In genomic region chr7:44791278-44792219, GRCh38 we compare ENCODE assay signal across 16 cellular contexts. TPM values are rescaled to one million over a fixed set of nuclear protein-coding genes. Genes with fewer than 3 reads are reported as not detected.
DNase-seq lines count a peak whose midpoint lies in the region; ATAC-seq, FAIRE-seq and TF ChIP-seq lines count a peak whose summit lies in the region.
"Had no signal": no experiment of that assay in that cellular context is flagged by ENCODE, and none has a peak within 500 bp of the region (broad histone marks: within the 10 kb centered on the region; RNA-seq: fewer than 3 reads in every experiment).

No MANE protein-coding gene starts in this region.

- no peak overlapping the region for H3K27ac Mint-ChIP-seq in endodermal cell
- H3K27ac Mint-ChIP-seq: activated CD8-positive, alpha-beta memory T cell treated with anti-CD3 and anti-CD28 coated beads, Interleukin-2, amount 10 ng/mL, durations not matched to agents 7 days and 5 days; activated naive CD8-positive, alpha-beta T cell treated with anti-CD3 and anti-CD28 coated beads, Interleukin-2, amount 10 ng/mL, durations not matched to agents 7 days and 5 days had no signal

- no peaks in the 10 kb centered on the region for H3K36me3 Mint-ChIP-seq in endodermal cell (ENCODE audit: low read depth)
- H3K36me3 Mint-ChIP-seq: activated CD8-positive, alpha-beta memory T cell treated with anti-CD3 and anti-CD28 coated beads, Interleukin-2, amount 10 ng/mL, durations not matched to agents 7 days and 5 days; activated naive CD8-positive, alpha-beta T cell treated with anti-CD3 and anti-CD28 coated beads, Interleukin-2, amount 10 ng/mL, durations not matched to agents 7 days and 5 days had no signal

- WGBS in adrenal gland, 4 donors = 85 to 93% (median 88%) methylated on average over 8 of the region's 8 CpGs
- 81 to 90% methylated on average over 4 to 8 of the region's 8 CpGs for WGBS in endodermal cell (ENCODE audit: insufficient coverage in 1 of 2, insufficient read length in 1 of 2), 2 experiments

- ATAC-seq in RWPE2 (ENCODE audit: low read depth) = 0 out of 3 replicates have a peak, but pooled peaks have one; percentile 12
- ATAC-seq: activated CD8-positive, alpha-beta memory T cell treated with anti-CD3 and anti-CD28 coated beads, Interleukin-2, amount 10 ng/mL, durations not matched to agents 7 days and 5 days had no signal

- H3K4me3 ChIP-seq in RWPE2 (ENCODE audit: severe bottlenecking) (no peak overlapping the region), fibroblast of lung (replicated peaks in 1 of 4; ENCODE audit: control extremely low read depth in 1 of 4, insufficient read depth in 1 of 4, low read depth in 3 of 4, low read length in 4 of 4) (no peak overlapping the region), OCI-LY7 (ENCODE audit: low read depth, low read length, poor library complexity, severe bottlenecking) (no peak overlapping the region), adrenal gland (no peak overlapping the region), endodermal cell (ENCODE audit: low read length) (no peak overlapping the region)
- H3K4me3 ChIP-seq: HAP-1, prostate gland had no signal

- no peak overlapping the region for H3K4me3 Mint-ChIP-seq in endodermal cell
- H3K4me3 Mint-ChIP-seq: activated CD8-positive, alpha-beta memory T cell treated with anti-CD3 and anti-CD28 coated beads, Interleukin-2, amount 10 ng/mL, durations not matched to agents 7 days and 5 days; activated naive CD8-positive, alpha-beta T cell treated with anti-CD3 and anti-CD28 coated beads, Interleukin-2, amount 10 ng/mL, durations not matched to agents 7 days and 5 days had no signal

- H3K27me3 Mint-ChIP-seq in endodermal cell (ENCODE audit: insufficient read depth) = no peaks in the 10 kb centered on the region
- H3K27me3 Mint-ChIP-seq: activated CD8-positive, alpha-beta memory T cell treated with anti-CD3 and anti-CD28 coated beads, Interleukin-2, amount 10 ng/mL, durations not matched to agents 7 days and 5 days; activated naive CD8-positive, alpha-beta T cell treated with anti-CD3 and anti-CD28 coated beads, Interleukin-2, amount 10 ng/mL, durations not matched to agents 7 days and 5 days had no signal

- CTCF ChIA-PET in OCI-LY7 (lab: Charles Lee; ENCODE audit: unreplicated experiment) = no interaction called here

- FAIRE-seq in G401.6 (lab: Jason Lieb, UNC) = peak; percentile 37
- FAIRE-seq: D721Med, GM19239 had no signal

- H3K4me1 ChIP-seq in RWPE2 (ENCODE audit: insufficient read depth, poor library complexity, severe bottlenecking) (no peaks in the 10 kb centered on the region), fibroblast of lung (ENCODE audit: control insufficient read depth, extremely low read depth, insufficient read depth, low read length) (peaks cover 3% of the 10 kb centered on the region), OCI-LY7 (ENCODE audit: insufficient read depth, low read length, poor library complexity, severe bottlenecking) (peaks cover 12% of the 10 kb centered on the region), adrenal gland (replicated peaks in 1 of 2) (peaks cover 0 to 5% of the 10 kb centered on the region in 2 donors), endodermal cell (ENCODE audit: control insufficient read depth, insufficient read depth, low read length) (no peaks in the 10 kb centered on the region)
- H3K4me1 ChIP-seq: HAP-1, prostate gland had no signal

- H3K9me3 ChIP-seq in RWPE2 (ENCODE audit: severe bottlenecking) (no peaks in the 10 kb centered on the region), fibroblast of lung (ENCODE audit: control insufficient read depth, insufficient read depth, low read depth, low read length) (no peaks in the 10 kb centered on the region), OCI-LY7 (ENCODE audit: low read length) (no peaks in the 10 kb centered on the region), adrenal gland (replicated peaks in 1 of 3) (no peaks in the 10 kb centered on the region), endodermal cell (ENCODE audit: control insufficient read depth, low read length) (no peaks in the 10 kb centered on the region)
- H3K9me3 ChIP-seq: HAP-1, prostate gland had no signal

- TF ChIP-seq POLR2A in adrenal gland (IDR thresholded peaks at IDR 0.05) = no peak

- intact Hi-C loops in OCI-LY7 (cut with micrococcal nuclease; ENCODE audit: unreplicated experiment) = no loop called here
- intact Hi-C loops in adrenal gland (cut with DNase I) = no loop called here

- no TSS peak for BruUV-seq in OCI-LY7 (replicated peaks; lab: Mats Ljungman, UMichigan)

- H3K9me2 ChIP-seq in OCI-LY7 (ENCODE audit: insufficient read depth, low read length) = no peaks in the 10 kb centered on the region

- H3K27me3 ChIP-seq in RWPE2 (ENCODE audit: insufficient read depth, poor library complexity, severe bottlenecking) = no peaks in the 10 kb centered on the region
- no peaks in the 10 kb centered on the region for H3K27me3 ChIP-seq in fibroblast of lung (ENCODE audit: control insufficient read depth, insufficient read depth, low read length)
- H3K27me3 ChIP-seq in adrenal gland = no peaks in the 10 kb centered on the region
- no peaks in the 10 kb centered on the region for H3K27me3 ChIP-seq in endodermal cell (ENCODE audit: control insufficient read depth, insufficient read depth, low read length, poor library complexity, severe bottlenecking)

- no peak overlapping the region for H3K9ac ChIP-seq in fibroblast of lung (ENCODE audit: insufficient read depth, low read length)
- H3K9ac ChIP-seq in endodermal cell (ENCODE audit: extremely low read depth, low read length, poor library complexity, severe bottlenecking) = no peak overlapping the region

- H2AFZ ChIP-seq in fibroblast of lung (ENCODE audit: low read length) = no peak overlapping the region
- no peak overlapping the region for H2AFZ ChIP-seq in OCI-LY7 (ENCODE audit: low read length)

- POLR2A ChIA-PET in OCI-LY7 (lab: Charles Lee) = interaction anchor here (0.6 to 1.2 kb wide), 2 partner anchors 17 to 18 kb away, joined by 3 read pairs; no protein-coding TSS in a partner anchor

- TF ChIP-seq CTCF in RWPE2 (IDR thresholded peaks at IDR 0.05; ENCODE audit: poor library complexity, severe bottlenecking) (no peak), fibroblast of lung (conservative IDR thresholded peaks at IDR 0.05 in 1 of 2, IDR thresholded peaks at IDR 0.05 in 1 of 2; ENCODE audit: low read depth in 1 of 2, low read length in 2 of 2) (peak in 1 of 2 donors; percentile 40), OCI-LY7 (conservative IDR thresholded peaks at IDR 0.05; ENCODE audit: low read length) (no peak), adrenal gland (IDR thresholded peaks at IDR 0.05) (no peak), endodermal cell (conservative IDR thresholded peaks at IDR 0.05) (no peak)

- H3K9me3 Mint-ChIP-seq in endodermal cell = no peaks in the 10 kb centered on the region
- H3K9me3 Mint-ChIP-seq: activated naive CD8-positive, alpha-beta T cell treated with anti-CD3 and anti-CD28 coated beads, Interleukin-2, amount 10 ng/mL, durations not matched to agents 7 days and 5 days had no signal

- no peak overlapping the region for H3K27ac ChIP-seq in RWPE2 (ENCODE audit: poor library complexity, severe bottlenecking)
- H3K27ac ChIP-seq in fibroblast of lung (ENCODE audit: insufficient read depth, low read length) = no peak overlapping the region
- H3K27ac ChIP-seq in OCI-LY7 (ENCODE audit: low read depth, low read length, poor library complexity, severe bottlenecking) = no peak overlapping the region
- no peak overlapping the region for H3K27ac ChIP-seq in adrenal gland
- no peak overlapping the region for H3K27ac ChIP-seq in endodermal cell (ENCODE audit: low read depth, low read length)
- H3K27ac ChIP-seq: prostate gland had no signal

- H3K4me1 Mint-ChIP-seq in endodermal cell = no peaks in the 10 kb centered on the region

- H3K4me2 ChIP-seq in fibroblast of lung (ENCODE audit: extremely low read depth, insufficient read depth, low read length) (no peak overlapping the region), OCI-LY7 (ENCODE audit: low read length) (no peak overlapping the region)

- peaks cover 4% of the 10 kb centered on the region for H3K79me2 ChIP-seq in fibroblast of lung (ENCODE audit: control insufficient read depth, insufficient read depth, low read length)
- peaks cover 9% of the 10 kb centered on the region for H3K79me2 ChIP-seq in OCI-LY7 (ENCODE audit: insufficient read depth, low read depth, low read length)

- DNase-seq in RWPE2 (ENCODE audit: low spot score) (no peak), fibroblast of lung (ENCODE audit: low read depth in 2 of 2) (peak; percentile 56 to 62), renal cortical epithelial cell (ENCODE audit: low read depth) (peak; percentile 55), OCI-LY7 (ENCODE audit: low spot score) (no peak), hypothalamus (lab: John Stamatoyannopoulos, UW) (no peak), adrenal gland (no peak), endodermal cell (no peak)
- DNase-seq: activated CD8-positive, alpha-beta memory T cell treated with anti-CD3 and anti-CD28 coated beads, Interleukin-2, amount 10 ng/mL, durations not matched to agents 7 days and 5 days; activated naive CD8-positive, alpha-beta T cell treated with anti-CD3 and anti-CD28 coated beads, Interleukin-2, amount 10 ng/mL, durations not matched to agents 7 days and 5 days; mammary epithelial cell; NCI-H2029 treated with DMSO at 0.1 percent for 48 hours had no signal

- H3K36me3 ChIP-seq in RWPE2 (ENCODE audit: low read depth) (no peaks in the 10 kb centered on the region), fibroblast of lung (ENCODE audit: control insufficient read depth, insufficient read depth, low read length) (no peaks in the 10 kb centered on the region), OCI-LY7 (ENCODE audit: insufficient read depth, low read length) (no peaks in the 10 kb centered on the region), adrenal gland (replicated peaks in 1 of 2) (no peaks in the 10 kb centered on the region), endodermal cell (ENCODE audit: control insufficient read depth, insufficient read depth, low read length) (no peaks in the 10 kb centered on the region)
- H3K36me3 ChIP-seq: prostate gland had no signal

- H4K20me1 ChIP-seq in fibroblast of lung (ENCODE audit: control insufficient read depth, extremely low read depth, insufficient read depth, low read length) = no peaks in the 10 kb centered on the region
- no peaks in the 10 kb centered on the region for H4K20me1 ChIP-seq in OCI-LY7 (ENCODE audit: insufficient read depth, low read length)

RNA-seq across cellular contexts. Expression of gene PPIA, which starts 4.9 kb away (rescaled TPM):
- 940 and 1,161 TPM in 2 replicates for total RNA-seq in fibroblast of lung
- polyA plus RNA-seq in fibroblast of lung = 7,057 and 8,825 TPM in 2 replicates
- 2,753 and 3,748 TPM in 2 replicates for polyA plus RNA-seq in fibroblast of lung (2012)
- polyA minus RNA-seq in fibroblast of lung (ENCODE audit: low replicate concordance) = 787 and 804 TPM in 2 replicates
- total RNA-seq in renal cortical epithelial cell = 2,537 and 3,633 TPM in 2 replicates
- total RNA-seq in OCI-LY7 (2014; rRNA removed; shearing (Covaris generic)) = 2,827 and 2,935 TPM in 2 replicates
- 2,267 and 2,573 TPM in 2 replicates for total RNA-seq in OCI-LY7 (2022)
- 1,000 to 10,000 TPM in 4 of 8 donors, 100 to 1,000 TPM in 4; 589 to 1,729 (median 1,078) TPM for total RNA-seq in adrenal gland
- 1,000 to 10,000 TPM; 1,388 to 3,672 (median 3,342) TPM for polyA plus RNA-seq in adrenal gland
- 1,000 to 10,000 TPM; 1,857 to 1,899 TPM for total RNA-seq in endodermal cell
- polyA plus RNA-seq in endodermal cell (2013, experiment 1 of 2) = 2,447 TPM
- 2,352 TPM for polyA plus RNA-seq in endodermal cell (2013, experiment 2 of 2)

RNA-seq across cellular contexts. Expression of gene ZMIZ2, which starts 42.9 kb away (rescaled TPM):
- 5.1 and 9.1 TPM in 2 replicates for total RNA-seq in fibroblast of lung
- polyA plus RNA-seq in fibroblast of lung = 3.9 and 5.5 TPM in 2 replicates
- polyA plus RNA-seq in fibroblast of lung (2012) = 21.8 and 26.6 TPM in 2 replicates
- 27.3 and 39.5 TPM in 2 replicates for polyA minus RNA-seq in fibroblast of lung (ENCODE audit: low replicate concordance)
- total RNA-seq in renal cortical epithelial cell = 7.5 and 22.7 TPM in 2 replicates
- total RNA-seq in OCI-LY7 (2014; rRNA removed; shearing (Covaris generic)) = 17.2 and 18.0 TPM in 2 replicates
- 79.7 and 91.7 TPM in 2 replicates for total RNA-seq in OCI-LY7 (2022)
- total RNA-seq in adrenal gland = 100 to 1,000 TPM in 1 of 8 donors, 10 to 100 TPM in 7; 19.2 to 116 (median 53.7) TPM
- 100 to 1,000 TPM in 1 of 3 donors, 10 to 100 TPM in 2; 33.3 to 280 (median 96.3) TPM for polyA plus RNA-seq in adrenal gland
- total RNA-seq in endodermal cell = 10 to 100 TPM; 85.6 to 98.2 TPM
- 92.0 TPM for polyA plus RNA-seq in endodermal cell (2013, experiment 1 of 2)
- polyA plus RNA-seq in endodermal cell (2013, experiment 2 of 2) = 76.1 TPM

RNA-seq across cellular contexts. Expression of gene H2AZ2, which starts 56.3 kb away (rescaled TPM):
- total RNA-seq in fibroblast of lung = 121 and 230 TPM in 2 replicates
- polyA plus RNA-seq in fibroblast of lung = 170 and 232 TPM in 2 replicates
- polyA plus RNA-seq in fibroblast of lung (2012) = 155 and 226 TPM in 2 replicates
- 62.1 and 78.1 TPM in 2 replicates for polyA minus RNA-seq in fibroblast of lung (ENCODE audit: low replicate concordance)
- total RNA-seq in renal cortical epithelial cell = 145 and 168 TPM in 2 replicates
- total RNA-seq in OCI-LY7 (2014; rRNA removed; shearing (Covaris generic)) = 440 and 450 TPM in 2 replicates
- total RNA-seq in OCI-LY7 (2022) = 274 and 291 TPM in 2 replicates
- total RNA-seq in adrenal gland = 100 to 1,000 TPM in 6 of 8 donors, 10 to 100 TPM in 2; 62.7 to 158 (median 122) TPM
- polyA plus RNA-seq in adrenal gland = 100 to 1,000 TPM in 1 of 3 donors, 10 to 100 TPM in 2; 69.0 to 102 (median 77.7) TPM
- 100 to 1,000 TPM; 179 to 201 TPM for total RNA-seq in endodermal cell
- polyA plus RNA-seq in endodermal cell (2013, experiment 1 of 2) = 297 TPM
- 283 TPM for polyA plus RNA-seq in endodermal cell (2013, experiment 2 of 2)

Comparison
In these comparisons a context has a peak if more than half of its experiments do, and no peak if none do; other contexts are left out.
1. DNase-seq: peak in fibroblast of lung (2 of 2) and renal cortical epithelial cell (single experiment); none in RWPE2 (single experiment), OCI-LY7 (single experiment), hypothalamus (0 of 51), adrenal gland (0 of 7) and endodermal cell (single experiment).